In genomic region chr2:162125138-162125537, GRCh38 we compare ENCODE assay signal across 27 cellular contexts. TPM values are rescaled to one million over a fixed set of nuclear protein-coding genes. Genes with fewer than 3 reads are reported as not detected.
A peak's percentile ranks its signal among the peaks of the same experiment; 100 is the strongest.
DNase-seq lines count a peak whose midpoint lies in the region; ATAC-seq and TF ChIP-seq lines count a peak whose summit lies in the region.
"Had no signal": no experiment of that assay in that cellular context is flagged by ENCODE, and none has a peak within 500 bp of the region (broad histone marks: within the 10 kb centered on the region; RNA-seq: fewer than 3 reads in every experiment).

No MANE protein-coding gene starts in this region.

- H3K36me3 ChIP-seq in left lung, result no peaks in the 10 kb centered on the region
- H3K36me3 ChIP-seq: esophagus squamous epithelium, neutrophil, spleen, upper lobe of left lung had no signal

- no peak for DNase-seq in activated naive CD8-positive, alpha-beta T cell treated with anti-CD3 and anti-CD28 coated beads, Interleukin-2, amount 10 ng/mL, durations not matched to agents 7 days and 5 days
- DNase-seq in activated naive CD8-positive, alpha-beta T cell treated with anti-CD3 and anti-CD28 coated beads, Interleukin-2, amount 50 U/mL, for 24 hours, result no peak
- DNase-seq in T-helper 17 cell (no peak), kidney glomerular epithelial cell (lab: John Stamatoyannopoulos, UW) (peak; percentile 82), T-cell (no peak), GDM1 (lab: John Stamatoyannopoulos, UW) (no peak), natural killer cell (no peak), left lung (no peak)
- DNase-seq: activated CD4-positive, alpha-beta memory T cell treated with anti-CD3 and anti-CD28 coated beads for 36 hours; activated naive CD4-positive, alpha-beta T cell treated with anti-CD3 and anti-CD28 coated beads, Interleukin-2, amount 10 ng/mL, durations not matched to agents 7 days and 5 days; activated T-cell treated with anti-CD3 and anti-CD28 coated beads, Interleukin-2, amount 50 U/mL, for 1 hour; DMS153; effector memory CD4-positive, alpha-beta T cell; esophagus squamous epithelium; glutamatergic neuron; H7; NCI-H187 treated with DMSO at 0.1 percent for 48 hours; NCI-H345; spleen; stimulated activated CD4-positive, alpha-beta T cell treated with anti-CD3 and anti-CD28 coated beads, Interleukin-4, amount 100 ng/mL, for 24 hours had no signal

- no peak overlapping the region for H3K4me3 Mint-ChIP-seq in activated naive CD8-positive, alpha-beta T cell treated with anti-CD3 and anti-CD28 coated beads, Interleukin-2, amount 10 ng/mL, durations not matched to agents 7 days and 5 days
- H3K4me3 Mint-ChIP-seq in activated naive CD8-positive, alpha-beta T cell treated with anti-CD3 and anti-CD28 coated beads, Interleukin-2, amount 50 U/mL, for 24 hours, result no peak overlapping the region
- H3K4me3 Mint-ChIP-seq in T-helper 17 cell, result no peak overlapping the region
- H3K4me3 Mint-ChIP-seq in T-cell, result no peak overlapping the region
- H3K4me3 Mint-ChIP-seq in natural killer cell, result no peak overlapping the region
- H3K4me3 Mint-ChIP-seq: activated CD4-positive, alpha-beta memory T cell treated with anti-CD3 and anti-CD28 coated beads for 36 hours; activated naive CD4-positive, alpha-beta T cell treated with anti-CD3 and anti-CD28 coated beads, Interleukin-2, amount 10 ng/mL, durations not matched to agents 7 days and 5 days; WTC11 had no signal

- H3K9me3 ChIP-seq in T-helper 17 cell (ENCODE audit: control insufficient read depth, low read length, poor library complexity, severe bottlenecking) (no peaks in the 10 kb centered on the region), left lung (no peaks in the 10 kb centered on the region)
- H3K9me3 ChIP-seq: esophagus squamous epithelium, neutrophil, spleen, upper lobe of left lung had no signal

- peak overlapping the region; percentile 9 for H3K27ac Mint-ChIP-seq in activated naive CD8-positive, alpha-beta T cell treated with anti-CD3 and anti-CD28 coated beads, Interleukin-2, amount 10 ng/mL, durations not matched to agents 7 days and 5 days
- no peak overlapping the region for H3K27ac Mint-ChIP-seq in activated naive CD8-positive, alpha-beta T cell treated with anti-CD3 and anti-CD28 coated beads, Interleukin-2, amount 50 U/mL, for 24 hours
- H3K27ac Mint-ChIP-seq in T-helper 17 cell (peak overlapping the region; percentile 65), T-cell (no peak overlapping the region), natural killer cell (no peak overlapping the region)
- H3K27ac Mint-ChIP-seq: activated CD4-positive, alpha-beta memory T cell treated with anti-CD3 and anti-CD28 coated beads for 36 hours; activated naive CD4-positive, alpha-beta T cell treated with anti-CD3 and anti-CD28 coated beads, Interleukin-2, amount 10 ng/mL, durations not matched to agents 7 days and 5 days; WTC11 had no signal

- TF ChIP-seq CTCF in natural killer cell (IDR thresholded peaks at IDR 0.05) (no peak), left lung (IDR thresholded peaks at IDR 0.05) (no peak)

- peaks cover 18% of the 10 kb centered on the region for H3K4me1 Mint-ChIP-seq in activated naive CD8-positive, alpha-beta T cell treated with anti-CD3 and anti-CD28 coated beads, Interleukin-2, amount 10 ng/mL, durations not matched to agents 7 days and 5 days
- peaks cover 10% of the 10 kb centered on the region for H3K4me1 Mint-ChIP-seq in activated naive CD8-positive, alpha-beta T cell treated with anti-CD3 and anti-CD28 coated beads, Interleukin-2, amount 50 U/mL, for 24 hours
- H3K4me1 Mint-ChIP-seq in T-helper 17 cell (peaks cover 19% of the 10 kb centered on the region), T-cell (peaks cover 9 to 18% (median 16%) of the 10 kb centered on the region in 3 donors), natural killer cell (no peaks in the 10 kb centered on the region)

- no peak overlapping the region for H3K4me3 ChIP-seq in left lung
- H3K4me3 ChIP-seq: esophagus squamous epithelium, spleen, upper lobe of left lung had no signal

- intact Hi-C loops in natural killer cell (cut with micrococcal nuclease) (no loop called here), left lung (cut with DNase I) (loop anchor here in 1 of 2 donors (10.0 kb wide), 1 partner anchor 120 kb away; no protein-coding TSS in a partner anchor)

- CTCF ChIA-PET in T-cell (lab: Charles Lee), result interaction anchor here (0.6 to 4.5 kb wide), 20 partner anchors 8 to 902 kb away, joined by 3 to 49 read pairs (median 4); partner anchors contain the start of gene DPP4 (in 1 of the 2)

- no peaks in the 10 kb centered on the region for H3K27me3 ChIP-seq in left lung
- H3K27me3 ChIP-seq: esophagus squamous epithelium, spleen, upper lobe of left lung had no signal

- H3K9me3 Mint-ChIP-seq in activated naive CD8-positive, alpha-beta T cell treated with anti-CD3 and anti-CD28 coated beads, Interleukin-2, amount 10 ng/mL, durations not matched to agents 7 days and 5 days, result no peaks in the 10 kb centered on the region
- H3K9me3 Mint-ChIP-seq in activated naive CD8-positive, alpha-beta T cell treated with anti-CD3 and anti-CD28 coated beads, Interleukin-2, amount 50 U/mL, for 24 hours, result no peaks in the 10 kb centered on the region
- H3K9me3 Mint-ChIP-seq in T-cell, result no peaks in the 10 kb centered on the region
- no peaks in the 10 kb centered on the region for H3K9me3 Mint-ChIP-seq in natural killer cell
- H3K9me3 Mint-ChIP-seq: activated CD4-positive, alpha-beta memory T cell treated with anti-CD3 and anti-CD28 coated beads for 36 hours; activated naive CD4-positive, alpha-beta T cell treated with anti-CD3 and anti-CD28 coated beads, Interleukin-2, amount 10 ng/mL, durations not matched to agents 7 days and 5 days; WTC11 had no signal

- H3K36me3 Mint-ChIP-seq in activated naive CD8-positive, alpha-beta T cell treated with anti-CD3 and anti-CD28 coated beads, Interleukin-2, amount 10 ng/mL, durations not matched to agents 7 days and 5 days, result peaks cover under 1% of the 10 kb centered on the region
- H3K36me3 Mint-ChIP-seq in activated naive CD8-positive, alpha-beta T cell treated with anti-CD3 and anti-CD28 coated beads, Interleukin-2, amount 50 U/mL, for 24 hours (ENCODE audit: low read depth), result no peaks in the 10 kb centered on the region
- peaks cover 4% of the 10 kb centered on the region for H3K36me3 Mint-ChIP-seq in T-helper 17 cell (ENCODE audit: low read depth)
- H3K36me3 Mint-ChIP-seq in T-cell, result no peaks in the 10 kb centered on the region
- no peaks in the 10 kb centered on the region for H3K36me3 Mint-ChIP-seq in natural killer cell
- H3K36me3 Mint-ChIP-seq: activated CD4-positive, alpha-beta memory T cell treated with anti-CD3 and anti-CD28 coated beads for 36 hours; activated naive CD4-positive, alpha-beta T cell treated with anti-CD3 and anti-CD28 coated beads, Interleukin-2, amount 10 ng/mL, durations not matched to agents 7 days and 5 days; WTC11 had no signal

- POLR2A ChIA-PET in activated naive CD8-positive, alpha-beta T cell treated with anti-CD3 and anti-CD28 coated beads, Interleukin-2, amount 10 ng/mL, durations not matched to agents 7 days and 5 days (lab: Charles Lee), result interaction anchor here (0.6 to 1.7 kb wide), 3 partner anchors 50 to 533 kb away, joined by 3 to 5 read pairs (median 4); no protein-coding TSS in a partner anchor
- POLR2A ChIA-PET in T-cell (lab: Charles Lee), result interaction anchor here (0.5 to 0.6 kb wide), 2 partner anchors 8 to 110 kb away, joined by 3 to 9 read pairs; no protein-coding TSS in a partner anchor

- ATAC-seq in activated naive CD8-positive, alpha-beta T cell treated with anti-CD3 and anti-CD28 coated beads, Interleukin-2, amount 10 ng/mL, durations not matched to agents 7 days and 5 days (ENCODE audit: low read depth), result no peak
- no peak for ATAC-seq in activated naive CD8-positive, alpha-beta T cell treated with anti-CD3 and anti-CD28 coated beads, Interleukin-2, amount 50 U/mL, for 24 hours
- ATAC-seq in T-helper 17 cell, result no peak
- ATAC-seq in T-cell (replicated peaks in 1 of 4), result no peak
- ATAC-seq in natural killer cell, result no peak
- no peak for ATAC-seq in left lung

- no peaks in the 10 kb centered on the region for H3K27me3 Mint-ChIP-seq in activated naive CD8-positive, alpha-beta T cell treated with anti-CD3 and anti-CD28 coated beads, Interleukin-2, amount 10 ng/mL, durations not matched to agents 7 days and 5 days
- H3K27me3 Mint-ChIP-seq in activated naive CD8-positive, alpha-beta T cell treated with anti-CD3 and anti-CD28 coated beads, Interleukin-2, amount 50 U/mL, for 24 hours, result no peaks in the 10 kb centered on the region
- H3K27me3 Mint-ChIP-seq in T-helper 17 cell (no peaks in the 10 kb centered on the region), T-cell (no peaks in the 10 kb centered on the region), natural killer cell (ENCODE audit: low read depth in 2 of 2) (peaks cover 0 to 10% of the 10 kb centered on the region in 2 donors)
- H3K27me3 Mint-ChIP-seq: activated CD4-positive, alpha-beta memory T cell treated with anti-CD3 and anti-CD28 coated beads for 36 hours had no signal

- H3K27ac ChIP-seq in left lung, result no peak overlapping the region
- H3K27ac ChIP-seq: esophagus squamous epithelium, KMS-11, neutrophil, spleen, upper lobe of left lung had no signal

- H3K4me1 ChIP-seq in left lung, result peaks cover 0 to 5% of the 10 kb centered on the region in 2 donors
- H3K4me1 ChIP-seq: esophagus squamous epithelium, upper lobe of left lung had no signal

RNA-seq across cellular contexts. Expression of gene GCG, which starts 26.9 kb away (rescaled TPM):
- not detected for total RNA-seq in activated naive CD8-positive, alpha-beta T cell treated with anti-CD3 and anti-CD28 coated beads, Interleukin-2, amount 10 ng/mL, durations not matched to agents 7 days and 5 days
- not detected for total RNA-seq in T-helper 17 cell
- not detected for total RNA-seq in T-cell
- total RNA-seq in natural killer cell, result not detected
- not detected for total RNA-seq in left lung
- total RNA-seq: activated CD4-positive, alpha-beta memory T cell treated with anti-CD3 and anti-CD28 coated beads for 36 hours; chondrocyte; esophagus squamous epithelium; H7; HT-29; liver; spleen; WTC11 had no signal

RNA-seq across cellular contexts. Expression of gene DPP4, which starts 51.1 kb away (rescaled TPM):
- 100 to 1,000 TPM; 101 to 107 TPM for total RNA-seq in activated naive CD8-positive, alpha-beta T cell treated with anti-CD3 and anti-CD28 coated beads, Interleukin-2, amount 10 ng/mL, durations not matched to agents 7 days and 5 days
- total RNA-seq in T-helper 17 cell (10 to 100 TPM; 53.6 to 57.3 TPM), T-cell (10 to 100 TPM; 30.1 to 47.7 (median 37.9) TPM), natural killer cell (1 to 10 TPM; 1.8 to 2.3 (median 1.8) TPM), left lung (100 to 1,000 TPM in 1 of 2 donors, 10 to 100 TPM in 1; 28.0 to 105 TPM)

Comparison
In these comparisons a context has a peak if more than half of its experiments do, and no peak if none do; other contexts are left out.
1. H3K27ac Mint-ChIP-seq: peak in activated naive CD8-positive, alpha-beta T cell treated with anti-CD3 and anti-CD28 coated beads, Interleukin-2, amount 10 ng/mL, durations not matched to agents 7 days and 5 days (single experiment) and T-helper 17 cell (single experiment); none in activated naive CD8-positive, alpha-beta T cell treated with anti-CD3 and anti-CD28 coated beads, Interleukin-2, amount 50 U/mL, for 24 hours (single experiment), T-cell (0 of 2) and natural killer cell (0 of 2).
2. RNA of gene DPP4, which starts 51.1 kb away (total RNA-seq): 101 to 107 TPM in activated naive CD8-positive, alpha-beta T cell treated with anti-CD3 and anti-CD28 coated beads, Interleukin-2, amount 10 ng/mL, durations not matched to agents 7 days and 5 days, 28.0 to 105 TPM in left lung, 53.6 to 57.3 TPM in T-helper 17 cell and 30.1 to 47.7 TPM in T-cell; 1.8 to 2.3 TPM in natural killer cell; every median in the first group is over 4 times any median in the second.